1 cellular context compared by ENCODE assay signal in genomic region chr14:94136575-94137331, GRCh38.
TF ChIP-seq lines count a peak whose summit lies in the region.

No MANE protein-coding gene starts in this region.

TF ChIP-seq in HepG2, 621 proteins besides CTCF, POLR2A, EP300 and RAD21 (continued from another document):
- TF ChIP-seq PRDM15 (CRISPR knock-in tag; IDR thresholded peaks at IDR 0.05), result 0 out of 2 replicates have a peak, but pooled peaks have one; percentile 47
- TF ChIP-seq ZNF414 (CRISPR knock-in tag; IDR thresholded peaks at IDR 0.05), result peak; percentile 67; the same call in 1 of the 2 replicates
- 0 out of 2 replicates have a peak, but pooled peaks have one; percentile 66 for TF ChIP-seq ZNF598 (CRISPR knock-in tag; IDR thresholded peaks at IDR 0.05; ENCODE audit: borderline replicate concordance)
- TF ChIP-seq LBX2 (CRISPR knock-in tag; IDR thresholded peaks at IDR 0.05; ENCODE audit: borderline replicate concordance), result no peak
- peak; percentile 53; the same call in 1 of the 2 replicates for TF ChIP-seq ZNF7 (CRISPR knock-in tag; IDR thresholded peaks at IDR 0.05)
- 0 out of 2 replicates have a peak, but pooled peaks have one; percentile 17 for TF ChIP-seq ETV5 (CRISPR knock-in tag; IDR thresholded peaks at IDR 0.05; ENCODE audit: borderline replicate concordance)
- no peak for TF ChIP-seq ZNF558 (CRISPR knock-in tag; IDR thresholded peaks at IDR 0.05; ENCODE audit: borderline replicate concordance)
- TF ChIP-seq HMGXB3 (CRISPR knock-in tag; IDR thresholded peaks at IDR 0.05; ENCODE audit: borderline replicate concordance), result 0 out of 2 replicates have a peak, but pooled peaks have one; percentile 31
- 0 out of 2 replicates have a peak, but pooled peaks have one; percentile 7 for TF ChIP-seq FOXJ3 (CRISPR knock-in tag; IDR thresholded peaks at IDR 0.05; ENCODE audit: borderline replicate concordance)
- TF ChIP-seq NRL (CRISPR knock-in tag; IDR thresholded peaks at IDR 0.05; ENCODE audit: borderline replicate concordance), result peak; percentile 23; the same call in 1 of the 2 replicates
- no peak for TF ChIP-seq TFDP1 (CRISPR knock-in tag; IDR thresholded peaks at IDR 0.05; ENCODE audit: borderline replicate concordance)
- TF ChIP-seq MAFG (CRISPR knock-in tag; IDR thresholded peaks at IDR 0.05), result no peak
- no peak; the same call in 1 of the 2 replicates for TF ChIP-seq GFI1 (CRISPR knock-in tag; IDR thresholded peaks at IDR 0.05; ENCODE audit: borderline replicate concordance)
